Comparison of ENCODE assay signal across 34 cellular contexts in the genomic region with DNA sequence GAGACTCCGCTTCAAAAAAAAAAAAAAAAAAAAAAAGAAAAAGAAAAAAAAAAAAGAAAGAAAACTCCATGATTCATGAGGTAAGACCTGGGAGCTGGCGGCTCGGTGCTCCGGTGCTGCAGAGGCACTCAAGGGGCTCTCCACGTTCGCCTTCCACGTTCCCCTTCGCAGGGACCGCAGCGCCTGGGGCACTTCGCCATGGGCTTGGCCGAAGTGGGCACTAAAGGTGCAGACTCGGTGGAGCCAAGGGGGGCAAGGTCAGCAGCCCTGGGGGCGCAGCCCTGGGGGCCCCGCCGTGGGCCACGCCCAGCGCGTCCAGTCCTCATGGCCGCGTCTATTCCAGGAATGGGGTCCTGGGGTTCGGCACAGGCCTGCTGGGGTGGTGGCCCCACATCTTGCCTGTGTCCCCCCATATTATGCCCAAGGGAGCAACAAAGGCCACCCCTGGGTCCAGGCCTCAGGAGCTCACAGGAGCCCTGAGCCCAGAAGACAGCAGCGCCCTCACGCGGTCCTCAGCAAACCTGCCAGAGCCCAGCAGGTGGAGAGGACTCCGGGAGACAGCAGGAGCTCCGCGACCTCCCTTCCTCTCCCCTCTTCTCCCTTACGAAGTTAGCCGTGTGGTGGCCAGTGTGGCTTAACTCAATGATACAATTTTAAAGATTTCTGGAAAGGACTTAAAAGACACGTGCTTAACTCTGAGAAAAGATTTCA. TPM values are rescaled to one million over a fixed set of nuclear protein-coding genes. Genes with fewer than 3 reads are reported as not detected.
"Had no signal": no experiment of that assay in that cellular context is flagged by ENCODE, and none has a peak within 500 bp of the region (broad histone marks: within the 10 kb centered on the region; RNA-seq: fewer than 3 reads in every experiment).

No MANE protein-coding gene starts in this region.

- H3K4me3 ChIP-seq: gastrocnemius medialis, skin epidermis, thyroid gland, upper lobe of right lung had no signal

- DNase-seq: activated B cell treated with CpG ODN at 0.5 μM for 24 hours; activated CD4-positive, alpha-beta T cell treated with anti-CD3 and anti-CD28 coated beads for 36 hours; activated CD4-positive, alpha-beta T cell treated with anti-CD3 and anti-CD28 coated beads, Interleukin-2, amount 50 U/mL, for 4 hours; activated naive CD4-positive, alpha-beta T cell; activated T-cell treated with anti-CD3 and anti-CD28 coated beads for 4 hours; activated T-cell treated with anti-CD3 and anti-CD28 coated beads, Interleukin-2, amount 50 U/mL, for 72 hours; anterior cingulate cortex; effector CD8-positive, alpha-beta T cell; gastrocnemius medialis; hippocampal formation; left colon; mammary epithelial cell; stimulated activated CD4-positive, alpha-beta T cell treated with anti-CD3 and anti-CD28 coated beads, Interleukin-4, amount 100 ng/mL, for 24 hours; stimulated activated naive CD8-positive, alpha-beta T cell treated with anti-CD3 and anti-CD28 coated beads, Interleukin-15, amount 100 ng/mL, for 72 hours; substantia nigra; T-helper 17 cell; T1000; thyroid gland; upper lobe of right lung had no signal

- H3K27me3 ChIP-seq: gastrocnemius medialis, neutrophil, thyroid gland, upper lobe of right lung had no signal

- FAIRE-seq: bronchial epithelial cell, colon, keratinocyte had no signal

- H3K36me3 ChIP-seq: gastrocnemius medialis, neutrophil, thyroid gland, upper lobe of right lung had no signal

- H3K27ac ChIP-seq: neutrophil, skin epidermis, thyroid gland, upper lobe of right lung had no signal

- H3K9me3 ChIP-seq: gastrocnemius medialis, neutrophil, thyroid gland, upper lobe of right lung had no signal

- ATAC-seq: activated CD4-positive, alpha-beta T cell treated with anti-CD3 and anti-CD28 coated beads for 36 hours; activated naive CD4-positive, alpha-beta T cell treated with anti-CD3 and anti-CD28 coated beads, Interleukin-2, amount 50 U/mL, for 72 hours; activated T-cell treated with anti-CD3 and anti-CD28 coated beads, Interleukin-2, amount 50 U/mL, for 72 hours; gastrocnemius medialis; left colon; sciatic nerve; stimulated activated effector memory CD8-positive, alpha-beta T cell treated with anti-CD3 and anti-CD28 coated beads, Interleukin-12 subunit alpha, Interleukin-12 subunit beta, amount 100 ng/mL, for 72 hours; T-helper 17 cell; upper lobe of right lung had no signal

- H3K4me1 ChIP-seq: gastrocnemius medialis, thyroid gland, upper lobe of right lung had no signal

RNA-seq across cellular contexts. Expression of gene ABHD16B, which starts 52.2 kb away (rescaled TPM):
- total RNA-seq: activated B cell treated with CpG ODN at 0.5 μM for 24 hours; activated naive CD4-positive, alpha-beta T cell treated with anti-CD3 and anti-CD28 coated beads, Interleukin-2, amount 50 U/mL, for 72 hours; bronchial epithelial cell; dermis microvascular lymphatic vessel endothelial cell; epithelial cell of proximal tubule; gastrocnemius medialis; left colon; liver; mammary epithelial cell; mucosa of gallbladder; osteocyte; progenitor cell of endocrine pancreas; renal cortical epithelial cell; sciatic nerve; T-helper 17 cell; thyroid gland; upper lobe of right lung had no signal
- polyA plus RNA-seq: keratinocyte, mammary epithelial cell had no signal
